1 cellular context compared by ENCODE assay signal in the genomic region with DNA sequence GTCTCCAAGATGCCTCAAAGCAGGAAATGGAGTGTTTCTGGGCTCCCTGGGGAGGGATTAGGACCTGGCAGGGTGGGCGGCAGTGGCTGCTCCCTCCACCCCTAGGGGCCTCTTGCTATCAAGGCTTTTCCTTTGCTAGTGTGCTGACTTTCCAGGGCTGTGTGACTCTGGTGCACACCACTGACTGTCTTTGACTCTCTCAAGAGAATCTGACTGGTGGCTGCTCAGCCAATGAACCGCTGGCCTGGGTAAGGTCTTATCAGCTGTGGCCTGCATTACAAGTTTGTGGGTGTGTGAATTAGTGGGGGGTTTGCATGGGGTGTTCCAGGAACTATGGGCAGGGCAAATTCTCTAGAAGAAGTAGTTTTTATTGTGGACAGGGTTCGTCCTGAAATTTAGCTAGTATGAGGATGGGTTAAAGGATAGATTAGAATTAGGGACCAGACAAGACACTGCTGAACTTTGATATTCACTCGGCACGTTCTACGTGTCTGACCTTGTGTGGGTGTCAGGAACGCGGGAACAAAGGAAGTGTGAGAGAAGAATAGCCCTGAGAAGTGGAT.
TF ChIP-seq lines count a peak whose summit lies in the region.

No MANE protein-coding gene starts in this region.

TF ChIP-seq in GM23338, 12 proteins besides CTCF, POLR2A, EP300 and RAD21 (continued from another document):
- TF ChIP-seq, protein P1, sequence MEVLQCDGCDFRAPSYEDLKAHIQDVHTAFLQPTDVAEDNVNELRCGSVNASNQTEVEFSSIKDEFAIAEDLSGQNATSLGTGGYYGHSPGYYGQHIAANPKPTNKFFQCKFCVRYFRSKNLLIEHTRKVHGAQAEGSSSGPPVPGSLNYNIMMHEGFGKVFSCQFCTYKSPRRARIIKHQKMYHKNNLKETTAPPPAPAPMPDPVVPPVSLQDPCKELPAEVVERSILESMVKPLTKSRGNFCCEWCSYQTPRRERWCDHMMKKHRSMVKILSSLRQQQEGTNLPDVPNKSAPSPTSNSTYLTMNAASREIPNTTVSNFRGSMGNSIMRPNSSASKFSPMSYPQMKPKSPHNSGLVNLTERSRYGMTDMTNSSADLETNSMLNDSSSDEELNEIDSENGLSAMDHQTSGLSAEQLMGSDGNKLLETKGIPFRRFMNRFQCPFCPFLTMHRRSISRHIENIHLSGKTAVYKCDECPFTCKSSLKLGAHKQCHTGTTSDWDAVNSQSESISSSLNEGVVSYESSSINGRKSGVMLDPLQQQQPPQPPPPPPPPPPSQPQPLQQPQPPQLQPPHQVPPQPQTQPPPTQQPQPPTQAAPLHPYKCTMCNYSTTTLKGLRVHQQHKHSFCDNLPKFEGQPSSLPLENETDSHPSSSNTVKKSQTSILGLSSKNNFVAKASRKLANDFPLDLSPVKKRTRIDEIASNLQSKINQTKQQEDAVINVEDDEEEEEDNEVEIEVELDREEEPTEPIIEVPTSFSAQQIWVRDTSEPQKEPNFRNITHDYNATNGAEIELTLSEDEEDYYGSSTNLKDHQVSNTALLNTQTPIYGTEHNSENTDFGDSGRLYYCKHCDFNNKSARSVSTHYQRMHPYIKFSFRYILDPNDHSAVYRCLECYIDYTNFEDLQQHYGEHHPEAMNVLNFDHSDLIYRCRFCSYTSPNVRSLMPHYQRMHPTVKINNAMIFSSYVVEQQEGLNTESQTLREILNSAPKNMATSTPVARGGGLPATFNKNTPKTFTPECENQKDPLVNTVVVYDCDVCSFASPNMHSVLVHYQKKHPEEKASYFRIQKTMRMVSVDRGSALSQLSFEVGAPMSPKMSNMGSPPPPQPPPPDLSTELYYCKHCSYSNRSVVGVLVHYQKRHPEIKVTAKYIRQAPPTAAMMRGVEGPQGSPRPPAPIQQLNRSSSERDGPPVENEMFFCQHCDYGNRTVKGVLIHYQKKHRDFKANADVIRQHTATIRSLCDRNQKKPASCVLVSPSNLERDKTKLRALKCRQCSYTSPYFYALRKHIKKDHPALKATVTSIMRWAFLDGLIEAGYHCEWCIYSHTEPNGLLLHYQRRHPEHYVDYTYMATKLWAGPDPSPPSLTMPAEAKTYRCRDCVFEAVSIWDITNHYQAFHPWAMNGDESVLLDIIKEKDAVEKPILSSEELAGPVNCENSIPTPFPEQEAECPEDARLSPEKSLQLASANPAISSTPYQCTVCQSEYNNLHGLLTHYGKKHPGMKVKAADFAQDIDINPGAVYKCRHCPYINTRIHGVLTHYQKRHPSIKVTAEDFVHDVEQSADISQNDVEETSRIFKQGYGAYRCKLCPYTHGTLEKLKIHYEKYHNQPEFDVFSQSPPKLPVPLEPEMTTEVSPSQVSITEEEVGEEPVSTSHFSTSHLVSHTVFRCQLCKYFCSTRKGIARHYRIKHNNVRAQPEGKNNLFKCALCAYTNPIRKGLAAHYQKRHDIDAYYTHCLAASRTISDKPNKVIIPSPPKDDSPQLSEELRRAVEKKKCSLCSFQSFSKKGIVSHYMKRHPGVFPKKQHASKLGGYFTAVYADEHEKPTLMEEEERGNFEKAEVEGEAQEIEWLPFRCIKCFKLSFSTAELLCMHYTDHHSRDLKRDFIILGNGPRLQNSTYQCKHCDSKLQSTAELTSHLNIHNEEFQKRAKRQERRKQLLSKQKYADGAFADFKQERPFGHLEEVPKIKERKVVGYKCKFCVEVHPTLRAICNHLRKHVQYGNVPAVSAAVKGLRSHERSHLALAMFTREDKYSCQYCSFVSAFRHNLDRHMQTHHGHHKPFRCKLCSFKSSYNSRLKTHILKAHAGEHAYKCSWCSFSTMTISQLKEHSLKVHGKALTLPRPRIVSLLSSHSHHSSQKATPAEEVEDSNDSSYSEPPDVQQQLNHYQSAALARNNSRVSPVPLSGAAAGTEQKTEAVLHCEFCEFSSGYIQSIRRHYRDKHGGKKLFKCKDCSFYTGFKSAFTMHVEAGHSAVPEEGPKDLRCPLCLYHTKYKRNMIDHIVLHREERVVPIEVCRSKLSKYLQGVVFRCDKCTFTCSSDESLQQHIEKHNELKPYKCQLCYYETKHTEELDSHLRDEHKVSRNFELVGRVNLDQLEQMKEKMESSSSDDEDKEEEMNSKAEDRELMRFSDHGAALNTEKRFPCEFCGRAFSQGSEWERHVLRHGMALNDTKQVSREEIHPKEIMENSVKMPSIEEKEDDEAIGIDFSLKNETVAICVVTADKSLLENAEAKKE (CRISPR knock-in tag; IDR thresholded peaks at IDR 0.05) = no peak
- TF ChIP-seq NANOG (IDR thresholded peaks at IDR 0.05; ENCODE audit: borderline replicate concordance) = no peak
- TF ChIP-seq CREB1 (CRISPR knock-in tag; IDR thresholded peaks at IDR 0.05; ENCODE audit: low read depth) = no peak
- no peak for TF ChIP-seq ZNF114 (CRISPR knock-in tag; IDR thresholded peaks at IDR 0.05)
- no peak for TF ChIP-seq EZH2 (IDR thresholded peaks at IDR 0.05; ENCODE audit: low read depth, unreplicated experiment)
- TF ChIP-seq EZH2phosphoT487 (IDR thresholded peaks at IDR 0.05; ENCODE audit: unreplicated experiment) = no peak
- no peak for TF ChIP-seq POLR2AphosphoS5 (IDR thresholded peaks at IDR 0.05; ENCODE audit: low read depth)
- no peak for TF ChIP-seq STAT1 (IDR thresholded peaks at IDR 0.05; ENCODE audit: unreplicated experiment)
